In the genomic region with DNA sequence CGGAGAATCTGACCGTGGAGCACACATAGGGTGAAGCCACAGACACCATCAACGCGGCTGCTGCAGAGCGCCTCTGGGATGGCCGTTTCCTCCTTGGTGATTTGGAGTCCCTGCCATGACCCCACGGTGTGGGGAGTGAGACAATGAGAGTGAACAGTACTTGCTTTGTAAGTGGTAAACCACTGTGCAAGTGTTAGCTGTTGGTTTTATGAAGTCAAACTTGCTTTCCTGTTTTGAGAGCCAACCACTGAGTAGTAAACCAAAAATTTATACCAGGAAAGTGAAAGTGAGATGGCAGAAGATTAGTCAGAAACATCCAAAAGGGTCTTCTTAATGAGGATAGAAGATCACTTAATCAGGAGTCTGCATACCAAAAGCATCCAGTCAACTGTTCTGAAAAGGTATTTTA, we compare ENCODE assay signal across 10 cellular contexts.
DNase-seq lines count a peak whose midpoint lies in the region; ATAC-seq and TF ChIP-seq lines count a peak whose summit lies in the region.
"Had no signal": no experiment of that assay in that cellular context is flagged by ENCODE, and none has a peak within 500 bp of the region (broad histone marks: within the 10 kb centered on the region; RNA-seq: fewer than 3 reads in every experiment).

No MANE protein-coding gene starts in this region.

- TF ChIP-seq POLR2A in transverse colon (IDR thresholded peaks at IDR 0.05) = no peak

- H3K27ac ChIP-seq in transverse colon = no peak overlapping the region

- H3K4me3 Mint-ChIP-seq in Calu3 (ENCODE audit: low read depth, unreplicated experiment) = peak overlapping the region; percentile 49
- H3K4me3 Mint-ChIP-seq in HFFc6 = no peak overlapping the region
- no peak overlapping the region for H3K4me3 Mint-ChIP-seq in activated CD8-positive, alpha-beta memory T cell treated with anti-CD3 and anti-CD28 coated beads, Interleukin-2, amount 10 ng/mL, durations not matched to agents 7 days and 5 days
- H3K4me3 Mint-ChIP-seq in memory B cell = peak overlapping the region; percentile 21
- H3K4me3 Mint-ChIP-seq: activated B cell treated with CpG ODN at 0.5 μM for 24 hours had no signal

- H3K27me3 Mint-ChIP-seq in Calu3 (ENCODE audit: unreplicated experiment) (no peaks in the 10 kb centered on the region), HFFc6 (ENCODE audit: insufficient read depth) (peaks cover 3% of the 10 kb centered on the region; the same call in 1 of the 2 replicates), memory B cell (no peaks in the 10 kb centered on the region)
- H3K27me3 Mint-ChIP-seq in activated CD8-positive, alpha-beta memory T cell treated with anti-CD3 and anti-CD28 coated beads, Interleukin-2, amount 10 ng/mL, durations not matched to agents 7 days and 5 days = peaks cover 55% of the 10 kb centered on the region
- H3K27me3 Mint-ChIP-seq: activated B cell treated with CpG ODN at 0.5 μM for 24 hours had no signal

- H3K4me3 ChIP-seq in transverse colon = no peak overlapping the region
- H3K4me3 ChIP-seq: smooth muscle cell had no signal

- TF ChIP-seq EP300 in transverse colon (IDR thresholded peaks at IDR 0.05; ENCODE audit: low read depth) = no peak

- DNase-seq in Calu3 = peak; percentile 54
- peak; percentile 6 for DNase-seq in HFFc6
- DNase-seq in activated CD8-positive, alpha-beta memory T cell treated with anti-CD3 and anti-CD28 coated beads, Interleukin-2, amount 10 ng/mL, durations not matched to agents 7 days and 5 days = peak; percentile 75
- no peak for DNase-seq in memory B cell (ENCODE audit: low spot score in 2 of 2)
- DNase-seq in NCI-H82 treated with DMSO at 0.1 percent for 48 hours (lab: John Stamatoyannopoulos, UW; ENCODE audit: unreplicated experiment) = no peak
- no peak for DNase-seq in transverse colon
- DNase-seq: activated B cell treated with CpG ODN at 0.5 μM for 24 hours had no signal

- no peaks in the 10 kb centered on the region for H3K9me3 Mint-ChIP-seq in Calu3 (ENCODE audit: low read depth, unreplicated experiment)
- no peaks in the 10 kb centered on the region for H3K9me3 Mint-ChIP-seq in HFFc6
- no peaks in the 10 kb centered on the region for H3K9me3 Mint-ChIP-seq in activated CD8-positive, alpha-beta memory T cell treated with anti-CD3 and anti-CD28 coated beads, Interleukin-2, amount 10 ng/mL, durations not matched to agents 7 days and 5 days (ENCODE audit: low read depth)
- no peaks in the 10 kb centered on the region for H3K9me3 Mint-ChIP-seq in memory B cell
- H3K9me3 Mint-ChIP-seq: activated B cell treated with CpG ODN at 0.5 μM for 24 hours had no signal

- CTCF ChIA-PET in Calu3 (lab: Charles Lee) = interaction anchor here (1.4 kb wide), 1 partner anchor 91 kb away, joined by 3 read pairs; no protein-coding TSS in a partner anchor
- CTCF ChIA-PET in activated CD8-positive, alpha-beta memory T cell treated with anti-CD3 and anti-CD28 coated beads, Interleukin-2, amount 10 ng/mL, durations not matched to agents 7 days and 5 days (lab: Charles Lee) = no interaction called here

- H3K36me3 Mint-ChIP-seq in Calu3 (ENCODE audit: insufficient read depth, unreplicated experiment) (peaks cover 5% of the 10 kb centered on the region), HFFc6 (ENCODE audit: low read depth) (no peaks in the 10 kb centered on the region), memory B cell (peaks cover 7% of the 10 kb centered on the region)
- no peaks in the 10 kb centered on the region for H3K36me3 Mint-ChIP-seq in activated CD8-positive, alpha-beta memory T cell treated with anti-CD3 and anti-CD28 coated beads, Interleukin-2, amount 10 ng/mL, durations not matched to agents 7 days and 5 days

- no peaks in the 10 kb centered on the region for H3K27me3 ChIP-seq in transverse colon

- H3K36me3 ChIP-seq in transverse colon = no peaks in the 10 kb centered on the region

- peak; percentile 76 for ATAC-seq in activated CD8-positive, alpha-beta memory T cell treated with anti-CD3 and anti-CD28 coated beads, Interleukin-2, amount 10 ng/mL, durations not matched to agents 7 days and 5 days
- no peak for ATAC-seq in memory B cell (ENCODE audit: low read depth)
- no peak for ATAC-seq in HG03520 (IDR thresholded peaks at IDR 0.05; ENCODE audit: unreplicated experiment)
- ATAC-seq in GM18909 (IDR thresholded peaks at IDR 0.05; ENCODE audit: poor library complexity, unreplicated experiment) = no peak

- TF ChIP-seq CTCF in Calu3 (IDR thresholded peaks at IDR 0.05; ENCODE audit: unreplicated experiment) = no peak
- no peak for TF ChIP-seq CTCF in HFFc6 (IDR thresholded peaks at IDR 0.05)
- TF ChIP-seq CTCF in transverse colon (IDR thresholded peaks at IDR 0.05) = no peak

- no TSS peak for BruUV-seq in Calu3 (replicated peaks; lab: Mats Ljungman, UMichigan)

- no peaks in the 10 kb centered on the region for H3K9me3 ChIP-seq in transverse colon

- H3K27ac Mint-ChIP-seq in Calu3 (ENCODE audit: unreplicated experiment) (peak overlapping the region; percentile 71), HFFc6 (no peak overlapping the region), memory B cell (no peak overlapping the region)
- H3K27ac Mint-ChIP-seq in activated CD8-positive, alpha-beta memory T cell treated with anti-CD3 and anti-CD28 coated beads, Interleukin-2, amount 10 ng/mL, durations not matched to agents 7 days and 5 days = peak overlapping the region; percentile 1
- H3K27ac Mint-ChIP-seq: activated B cell treated with CpG ODN at 0.5 μM for 24 hours had no signal

- intact Hi-C loops in Calu3 (cut with micrococcal nuclease; ENCODE audit: unreplicated experiment) = loop anchor here (2.0 to 5.0 kb wide), 2 partner anchors 46 to 332 kb away; no protein-coding TSS in a partner anchor
- intact Hi-C loops in transverse colon (cut with DNase I; ENCODE audit: low total_unique reads) = no loop called here

- WGBS in transverse colon (ENCODE audit: low coverage in 1 of 2), 2 donors = 73 to 80% methylated on average over 6 to 7 of the region's 7 CpGs

- in situ Hi-C loops in transverse colon (cut with MboI; ENCODE audit: low pct_ligation_motif_present in 1 of 4, low pct_unique_long_range_greater_than_20kb in 1 of 4, low sequenced_read_pairs in 3 of 4) = no loop called here

- H3K4me1 Mint-ChIP-seq in Calu3 (ENCODE audit: low read depth, unreplicated experiment) (peaks cover 57% of the 10 kb centered on the region), HFFc6 (ENCODE audit: low read depth) (peaks cover 58% of the 10 kb centered on the region), memory B cell (peaks cover 19% of the 10 kb centered on the region)
- H3K4me1 Mint-ChIP-seq in activated CD8-positive, alpha-beta memory T cell treated with anti-CD3 and anti-CD28 coated beads, Interleukin-2, amount 10 ng/mL, durations not matched to agents 7 days and 5 days = peaks cover 26% of the 10 kb centered on the region

- H3K4me1 ChIP-seq in transverse colon = peaks cover 0 to 9% (median 4%) of the 10 kb centered on the region in 4 donors

Comparison
In these comparisons a context has a peak if more than half of its experiments do, and no peak if none do; other contexts are left out.
1. DNase-seq: peak in Calu3 (single experiment), HFFc6 (single experiment) and activated CD8-positive, alpha-beta memory T cell treated with anti-CD3 and anti-CD28 coated beads, Interleukin-2, amount 10 ng/mL, durations not matched to agents 7 days and 5 days (single experiment); none in memory B cell (0 of 2), NCI-H82 treated with DMSO at 0.1 percent for 48 hours (single experiment) and transverse colon (single experiment).
2. H3K27ac Mint-ChIP-seq: peak in Calu3 (single experiment) and activated CD8-positive, alpha-beta memory T cell treated with anti-CD3 and anti-CD28 coated beads, Interleukin-2, amount 10 ng/mL, durations not matched to agents 7 days and 5 days (single experiment); none in HFFc6 (single experiment) and memory B cell (single experiment).
3. H3K4me3 Mint-ChIP-seq: peak in Calu3 (single experiment) and memory B cell (single experiment); none in HFFc6 (single experiment) and activated CD8-positive, alpha-beta memory T cell treated with anti-CD3 and anti-CD28 coated beads, Interleukin-2, amount 10 ng/mL, durations not matched to agents 7 days and 5 days (single experiment).